1 cellular context compared by ENCODE assay signal in the genomic region with DNA sequence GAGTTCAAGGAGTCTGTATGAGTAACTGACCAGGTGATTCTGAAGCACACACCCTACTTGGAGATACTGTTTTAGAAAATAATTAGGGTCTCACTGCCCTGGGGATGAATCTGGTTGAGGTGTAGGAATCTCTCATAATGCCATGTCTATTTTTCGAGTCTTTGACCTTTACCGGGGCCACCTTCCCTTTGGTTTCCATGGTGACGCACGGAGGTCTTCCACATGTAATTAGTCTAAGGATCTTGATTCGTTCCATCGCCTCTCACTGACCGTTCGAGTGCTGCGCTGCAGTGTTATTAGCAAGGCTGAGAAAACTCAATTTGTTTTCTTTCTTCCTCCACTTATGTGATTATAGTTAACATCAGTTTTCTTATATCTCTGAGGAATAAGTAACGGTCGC.
TF ChIP-seq lines count a peak whose summit lies in the region.

No MANE protein-coding gene starts in this region.

TF ChIP-seq in GM23338, 12 proteins besides CTCF, POLR2A, EP300 and RAD21:
- TF ChIP-seq, protein P1, sequence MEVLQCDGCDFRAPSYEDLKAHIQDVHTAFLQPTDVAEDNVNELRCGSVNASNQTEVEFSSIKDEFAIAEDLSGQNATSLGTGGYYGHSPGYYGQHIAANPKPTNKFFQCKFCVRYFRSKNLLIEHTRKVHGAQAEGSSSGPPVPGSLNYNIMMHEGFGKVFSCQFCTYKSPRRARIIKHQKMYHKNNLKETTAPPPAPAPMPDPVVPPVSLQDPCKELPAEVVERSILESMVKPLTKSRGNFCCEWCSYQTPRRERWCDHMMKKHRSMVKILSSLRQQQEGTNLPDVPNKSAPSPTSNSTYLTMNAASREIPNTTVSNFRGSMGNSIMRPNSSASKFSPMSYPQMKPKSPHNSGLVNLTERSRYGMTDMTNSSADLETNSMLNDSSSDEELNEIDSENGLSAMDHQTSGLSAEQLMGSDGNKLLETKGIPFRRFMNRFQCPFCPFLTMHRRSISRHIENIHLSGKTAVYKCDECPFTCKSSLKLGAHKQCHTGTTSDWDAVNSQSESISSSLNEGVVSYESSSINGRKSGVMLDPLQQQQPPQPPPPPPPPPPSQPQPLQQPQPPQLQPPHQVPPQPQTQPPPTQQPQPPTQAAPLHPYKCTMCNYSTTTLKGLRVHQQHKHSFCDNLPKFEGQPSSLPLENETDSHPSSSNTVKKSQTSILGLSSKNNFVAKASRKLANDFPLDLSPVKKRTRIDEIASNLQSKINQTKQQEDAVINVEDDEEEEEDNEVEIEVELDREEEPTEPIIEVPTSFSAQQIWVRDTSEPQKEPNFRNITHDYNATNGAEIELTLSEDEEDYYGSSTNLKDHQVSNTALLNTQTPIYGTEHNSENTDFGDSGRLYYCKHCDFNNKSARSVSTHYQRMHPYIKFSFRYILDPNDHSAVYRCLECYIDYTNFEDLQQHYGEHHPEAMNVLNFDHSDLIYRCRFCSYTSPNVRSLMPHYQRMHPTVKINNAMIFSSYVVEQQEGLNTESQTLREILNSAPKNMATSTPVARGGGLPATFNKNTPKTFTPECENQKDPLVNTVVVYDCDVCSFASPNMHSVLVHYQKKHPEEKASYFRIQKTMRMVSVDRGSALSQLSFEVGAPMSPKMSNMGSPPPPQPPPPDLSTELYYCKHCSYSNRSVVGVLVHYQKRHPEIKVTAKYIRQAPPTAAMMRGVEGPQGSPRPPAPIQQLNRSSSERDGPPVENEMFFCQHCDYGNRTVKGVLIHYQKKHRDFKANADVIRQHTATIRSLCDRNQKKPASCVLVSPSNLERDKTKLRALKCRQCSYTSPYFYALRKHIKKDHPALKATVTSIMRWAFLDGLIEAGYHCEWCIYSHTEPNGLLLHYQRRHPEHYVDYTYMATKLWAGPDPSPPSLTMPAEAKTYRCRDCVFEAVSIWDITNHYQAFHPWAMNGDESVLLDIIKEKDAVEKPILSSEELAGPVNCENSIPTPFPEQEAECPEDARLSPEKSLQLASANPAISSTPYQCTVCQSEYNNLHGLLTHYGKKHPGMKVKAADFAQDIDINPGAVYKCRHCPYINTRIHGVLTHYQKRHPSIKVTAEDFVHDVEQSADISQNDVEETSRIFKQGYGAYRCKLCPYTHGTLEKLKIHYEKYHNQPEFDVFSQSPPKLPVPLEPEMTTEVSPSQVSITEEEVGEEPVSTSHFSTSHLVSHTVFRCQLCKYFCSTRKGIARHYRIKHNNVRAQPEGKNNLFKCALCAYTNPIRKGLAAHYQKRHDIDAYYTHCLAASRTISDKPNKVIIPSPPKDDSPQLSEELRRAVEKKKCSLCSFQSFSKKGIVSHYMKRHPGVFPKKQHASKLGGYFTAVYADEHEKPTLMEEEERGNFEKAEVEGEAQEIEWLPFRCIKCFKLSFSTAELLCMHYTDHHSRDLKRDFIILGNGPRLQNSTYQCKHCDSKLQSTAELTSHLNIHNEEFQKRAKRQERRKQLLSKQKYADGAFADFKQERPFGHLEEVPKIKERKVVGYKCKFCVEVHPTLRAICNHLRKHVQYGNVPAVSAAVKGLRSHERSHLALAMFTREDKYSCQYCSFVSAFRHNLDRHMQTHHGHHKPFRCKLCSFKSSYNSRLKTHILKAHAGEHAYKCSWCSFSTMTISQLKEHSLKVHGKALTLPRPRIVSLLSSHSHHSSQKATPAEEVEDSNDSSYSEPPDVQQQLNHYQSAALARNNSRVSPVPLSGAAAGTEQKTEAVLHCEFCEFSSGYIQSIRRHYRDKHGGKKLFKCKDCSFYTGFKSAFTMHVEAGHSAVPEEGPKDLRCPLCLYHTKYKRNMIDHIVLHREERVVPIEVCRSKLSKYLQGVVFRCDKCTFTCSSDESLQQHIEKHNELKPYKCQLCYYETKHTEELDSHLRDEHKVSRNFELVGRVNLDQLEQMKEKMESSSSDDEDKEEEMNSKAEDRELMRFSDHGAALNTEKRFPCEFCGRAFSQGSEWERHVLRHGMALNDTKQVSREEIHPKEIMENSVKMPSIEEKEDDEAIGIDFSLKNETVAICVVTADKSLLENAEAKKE (CRISPR knock-in tag; IDR thresholded peaks at IDR 0.05): no peak
TF ChIP-seq in GM23338: peak in this region for 0.
